ENCODE assay signal across 26 cellular contexts in the genomic region with DNA sequence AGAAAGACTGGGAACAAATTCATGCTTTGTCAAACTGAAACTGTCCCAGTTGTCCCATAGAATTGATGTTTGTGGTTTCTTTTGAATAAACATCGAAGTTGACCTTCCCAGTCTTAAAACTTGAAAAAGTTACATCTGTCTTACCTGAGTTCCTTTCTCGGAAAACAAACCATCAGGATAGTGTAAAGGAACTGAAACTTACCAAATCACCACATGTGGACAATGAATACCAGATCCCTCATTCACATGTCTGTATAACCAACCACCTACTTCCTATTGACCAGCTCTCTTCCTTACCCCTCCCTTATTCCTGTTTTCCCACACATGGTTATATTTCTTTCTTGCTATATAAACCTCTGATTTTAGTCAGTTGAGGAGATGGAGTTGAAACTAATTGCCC.
"Had no signal": no experiment of that assay in that cellular context is flagged by ENCODE, and none has a peak within 500 bp of the region (broad histone marks: within the 10 kb centered on the region; RNA-seq: fewer than 3 reads in every experiment).

No MANE protein-coding gene starts in this region.

- FAIRE-seq: colon, urothelium cell line had no signal

- H3K27me3 ChIP-seq: adrenal gland, body of pancreas, esophagus muscularis mucosa, foreskin keratinocyte, heart right ventricle, ovary, right lobe of liver, testis, transverse colon had no signal

- H3K27ac ChIP-seq: adrenal gland, body of pancreas, esophagus muscularis mucosa, foreskin keratinocyte, heart right ventricle, ovary, right lobe of liver, testis, transverse colon had no signal

- H3K4me3 Mint-ChIP-seq: activated CD8-positive, alpha-beta T cell treated with anti-CD3 and anti-CD28 coated beads for 36 hours; activated naive CD8-positive, alpha-beta T cell; mesothelial cell of epicardium; naive B cell; WTC11 had no signal

- DNase-seq: activated CD4-positive, alpha-beta T cell treated with anti-CD3 and anti-CD28 coated beads for 1 hour; activated CD4-positive, alpha-beta T cell treated with anti-CD3 and anti-CD28 coated beads, Interleukin-2, amount 50 U/mL, for 1 hour; activated CD8-positive, alpha-beta T cell treated with anti-CD3 and anti-CD28 coated beads for 36 hours; activated effector memory CD4-positive, alpha-beta T cell treated with Interleukin-2 at 50 U/mL for 16 hours; activated naive CD4-positive, alpha-beta T cell treated with Interleukin-2 at 50 U/mL for 16 hours; adrenal gland; aorta; body of pancreas; dermis blood vessel endothelial cell; effector CD4-positive, alpha-beta T cell; foreskin keratinocyte; heart right ventricle; naive B cell; ovary; right lobe of liver; stimulated activated CD4-positive, alpha-beta T cell treated with anti-CD3 and anti-CD28 coated beads, Interleukin-2, amount 100 ng/mL, for 48 hours; stimulated activated naive CD8-positive, alpha-beta T cell treated with anti-CD3 and anti-CD28 coated beads, Interleukin-15, Interleukin-2, amounts not matched to agents 100 U/mL and 50 U/mL, for 24 hours; testis; transverse colon had no signal

- H3K27ac Mint-ChIP-seq: activated CD8-positive, alpha-beta T cell treated with anti-CD3 and anti-CD28 coated beads for 36 hours; activated naive CD8-positive, alpha-beta T cell; mesothelial cell of epicardium; naive B cell; progenitor cell of endocrine pancreas; WTC11 had no signal

- H3K27me3 Mint-ChIP-seq: activated CD8-positive, alpha-beta T cell treated with anti-CD3 and anti-CD28 coated beads for 36 hours; activated naive CD8-positive, alpha-beta T cell; naive B cell; progenitor cell of endocrine pancreas had no signal

- H3K36me3 Mint-ChIP-seq: activated naive CD8-positive, alpha-beta T cell; mesothelial cell of epicardium; naive B cell had no signal

- H3K36me3 ChIP-seq: adrenal gland, esophagus muscularis mucosa, heart right ventricle, ovary, right lobe of liver, transverse colon had no signal

- ATAC-seq: activated CD8-positive, alpha-beta T cell treated with anti-CD3 and anti-CD28 coated beads for 36 hours; body of pancreas; foreskin keratinocyte; heart right ventricle; right lobe of liver; stimulated activated naive CD8-positive, alpha-beta T cell treated with anti-CD3 and anti-CD28 coated beads, Interleukin-15, Interleukin-2, amounts not matched to agents 100 U/mL and 50 U/mL, for 24 hours; WTC11 had no signal

- H3K4me3 ChIP-seq: adrenal gland, body of pancreas, esophagus muscularis mucosa, heart right ventricle, ovary, right lobe of liver, testis, transverse colon had no signal

- H3K4me1 ChIP-seq: adrenal gland, body of pancreas, esophagus muscularis mucosa, foreskin keratinocyte, heart right ventricle, right lobe of liver, testis, transverse colon had no signal

- H3K4me1 Mint-ChIP-seq: mesothelial cell of epicardium, naive B cell had no signal

- H3K9me3 ChIP-seq: adrenal gland, body of pancreas, esophagus muscularis mucosa, ovary, right lobe of liver, testis, transverse colon had no signal
